ENCODE assay signal across 1 cellular context in the genomic region with DNA sequence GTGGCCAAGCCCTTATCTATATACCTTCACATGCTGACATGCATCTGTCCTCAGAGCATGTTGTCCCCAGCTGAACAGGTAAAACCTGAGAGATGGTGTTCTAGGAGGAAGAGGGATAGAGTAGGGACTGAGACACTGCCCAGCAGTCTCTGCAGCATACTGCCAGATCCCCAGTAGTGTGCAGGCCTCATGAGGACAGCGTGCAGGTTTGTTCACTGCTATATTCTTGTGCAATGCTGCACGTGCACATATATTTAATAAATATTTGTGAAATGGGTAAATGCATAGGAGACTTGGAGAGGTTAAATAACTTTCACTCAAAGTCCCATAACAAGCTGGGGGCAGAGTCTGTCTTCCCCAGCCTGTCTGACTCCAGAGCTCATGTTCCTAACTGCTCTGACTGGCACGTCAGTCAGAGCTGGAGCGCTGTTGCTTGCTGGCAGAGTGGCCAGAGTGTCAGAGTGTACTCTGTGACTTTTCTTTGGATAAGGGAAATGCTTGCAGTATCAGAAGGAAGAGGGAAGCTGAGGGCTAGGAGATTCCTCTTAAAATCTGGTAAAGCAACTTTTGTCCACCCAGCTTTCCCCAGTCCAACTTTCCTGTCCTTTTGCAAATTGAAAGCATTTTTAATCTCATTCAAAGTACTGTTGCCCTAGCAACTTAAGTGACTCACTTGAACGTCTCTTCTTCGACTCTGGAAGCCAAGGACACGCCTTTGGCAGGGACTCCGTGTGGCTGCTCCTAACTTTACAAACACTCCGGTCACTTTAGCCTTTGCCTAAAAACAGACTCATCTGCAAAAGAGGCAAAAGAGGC.
TF ChIP-seq lines count a peak whose summit lies in the region.

No MANE protein-coding gene starts in this region.

TF ChIP-seq in endothelial cell of umbilical vein, 7 proteins besides CTCF, POLR2A, EP300 and RAD21:
- peak; percentile 26 for TF ChIP-seq FOS (IDR thresholded peaks at IDR 0.05; ENCODE audit: borderline replicate concordance, insufficient read depth, low read length)
- no peak for TF ChIP-seq EZH2 (IDR thresholded peaks at IDR 0.05; ENCODE audit: borderline replicate concordance, low read depth, low read length, severe bottlenecking)
